ENCODE assay signal across 9 cellular contexts in the genomic region with DNA sequence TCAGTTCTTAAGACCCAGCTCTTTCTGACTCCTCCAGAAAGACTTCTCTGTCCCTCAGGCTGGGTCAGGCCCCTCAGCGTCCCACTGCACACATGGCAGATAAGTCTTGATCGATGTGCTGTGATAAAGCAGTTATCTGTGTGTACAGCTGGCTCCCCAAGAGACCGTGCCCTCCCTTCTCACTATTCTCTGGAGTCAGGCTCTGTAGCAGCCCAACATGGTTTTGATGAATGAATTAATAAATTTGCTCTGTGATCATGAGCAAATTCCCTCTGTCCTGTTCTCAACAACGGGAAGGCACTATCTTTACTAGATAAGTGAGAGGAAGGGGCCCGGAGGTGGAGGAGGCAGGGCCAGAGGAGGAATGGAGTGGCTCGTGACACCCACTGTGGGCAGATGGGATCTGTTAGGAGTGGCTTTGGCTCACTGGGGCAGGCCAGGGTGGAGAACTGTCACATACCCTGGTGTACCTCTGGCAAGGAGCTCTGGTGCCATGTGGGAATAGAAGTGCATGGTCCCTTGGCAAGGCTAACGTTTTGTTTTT. TPM values are rescaled to one million over a fixed set of nuclear protein-coding genes. Genes with fewer than 3 reads are reported as not detected.
DNase-seq lines count a peak whose midpoint lies in the region; ATAC-seq, FAIRE-seq and TF ChIP-seq lines count a peak whose summit lies in the region.
"Had no signal": no experiment of that assay in that cellular context is flagged by ENCODE, and none has a peak within 500 bp of the region (broad histone marks: within the 10 kb centered on the region; RNA-seq: fewer than 3 reads in every experiment).

No MANE protein-coding gene starts in this region.

- H3K9ac ChIP-seq in HepG2 (ENCODE audit: insufficient read depth, low read depth, low read length) (peak overlapping the region; percentile 63), subcutaneous abdominal adipose tissue (ENCODE audit: low read length in 5 of 5) (peak overlapping the region in 2 of 5 donors; percentile 46 to 63)

- peak overlapping the region; percentile 93 for H3K4me2 ChIP-seq in HepG2 (ENCODE audit: low read depth, low read length)

- no peaks in the 10 kb centered on the region for H4K20me1 ChIP-seq in HepG2 (ENCODE audit: insufficient read depth, low read length)

- no peak for TF ChIP-seq CTCF in HepG2 (CRISPR knock-in tag; IDR thresholded peaks at IDR 0.05)

- H3K4me1 Mint-ChIP-seq in T-helper 1 cell treated with Interleukin-12 subunit alpha and Interleukin-12 subunit beta and Interleukin-4 antibody, amounts not matched to agents 30 μg/mL and 1 μg/mL, for 36 hours (ENCODE audit: low read depth): peaks cover 56% of the 10 kb centered on the region
- H3K4me1 Mint-ChIP-seq in activated naive CD8-positive, alpha-beta T cell treated with anti-CD3 and anti-CD28 coated beads, Interleukin-2, amount 50 U/mL, for 24 hours: peaks cover 70% of the 10 kb centered on the region

- TF ChIP-seq RAD21 in HepG2 (CRISPR knock-in tag; IDR thresholded peaks at IDR 0.05): no peak

- no peak for DNase-seq in T-helper 1 cell
- no peak for DNase-seq in activated naive CD8-positive, alpha-beta T cell treated with anti-CD3 and anti-CD28 coated beads, Interleukin-2, amount 50 U/mL, for 24 hours
- no peak for DNase-seq in HepG2 (ENCODE audit: low spot score)
- DNase-seq in middle frontal gyrus (ENCODE audit: extremely low spot score, low spot score): no peak
- DNase-seq: stimulated activated CD4-positive, alpha-beta T cell treated with anti-CD3 and anti-CD28 coated beads, Interleukin-2, amount 100 ng/mL, for 48 hours had no signal

- no peaks in the 10 kb centered on the region for H3K9me3 Mint-ChIP-seq in T-helper 1 cell treated with Interleukin-12 subunit alpha and Interleukin-12 subunit beta and Interleukin-4 antibody, amounts not matched to agents 30 μg/mL and 1 μg/mL, for 36 hours
- H3K9me3 Mint-ChIP-seq in activated naive CD8-positive, alpha-beta T cell treated with anti-CD3 and anti-CD28 coated beads, Interleukin-2, amount 50 U/mL, for 24 hours: no peaks in the 10 kb centered on the region

- intact Hi-C loops in HepG2 (cut with micrococcal nuclease; ENCODE audit: unreplicated experiment): loop anchor here (2.0 kb wide), 2 partner anchors 17 to 19 kb away; no protein-coding TSS in a partner anchor

- H3K4me3 ChIP-seq in HepG2 (replicated peaks in 1 of 3; ENCODE audit: insufficient read depth in 1 of 3, low read depth in 2 of 3, low read length in 3 of 3) (peak overlapping the region; percentile 43 to 62 (median 61); a peak in 5 of 6 replicates), subcutaneous abdominal adipose tissue (ENCODE audit: low read depth in 1 of 5, low read length in 5 of 5) (peak overlapping the region in 1 of 5 donors; percentile 19)

- H3K79me2 ChIP-seq in HepG2 (ENCODE audit: insufficient read depth, low read length): no peaks in the 10 kb centered on the region

- H3K27ac Mint-ChIP-seq in T-helper 1 cell treated with Interleukin-12 subunit alpha and Interleukin-12 subunit beta and Interleukin-4 antibody, amounts not matched to agents 30 μg/mL and 1 μg/mL, for 36 hours: peak overlapping the region; percentile 89
- H3K27ac Mint-ChIP-seq in activated naive CD8-positive, alpha-beta T cell treated with anti-CD3 and anti-CD28 coated beads, Interleukin-2, amount 50 U/mL, for 24 hours: peak overlapping the region; percentile 17

- H3K4me3 Mint-ChIP-seq in T-helper 1 cell treated with Interleukin-12 subunit alpha and Interleukin-12 subunit beta and Interleukin-4 antibody, amounts not matched to agents 30 μg/mL and 1 μg/mL, for 36 hours: no peak overlapping the region
- H3K4me3 Mint-ChIP-seq in activated naive CD8-positive, alpha-beta T cell treated with anti-CD3 and anti-CD28 coated beads, Interleukin-2, amount 50 U/mL, for 24 hours: no peak overlapping the region

- H2AFZ ChIP-seq in HepG2 (ENCODE audit: low read length): no peak overlapping the region

- H3K27ac ChIP-seq in HepG2 (ENCODE audit: extremely low read length, insufficient read depth, low read length) (peak overlapping the region; percentile 81), subcutaneous abdominal adipose tissue (ENCODE audit: low read depth, low read length) (peak overlapping the region; percentile 94)

- POLR2A ChIA-PET in HepG2 (lab: Yijun Ruan, JAX): interaction anchor here (0.8 to 8.5 kb wide), 20 partner anchors 10 to 386 kb away, joined by 3 to 97 read pairs (median 9); a partner anchor contains a TSS

- no peak for ATAC-seq in activated naive CD8-positive, alpha-beta T cell treated with anti-CD3 and anti-CD28 coated beads, Interleukin-2, amount 50 U/mL, for 24 hours
- ATAC-seq in HepG2 (peak; percentile 47; the same call in 2 of the 3 replicates), GM19324 (IDR thresholded peaks at IDR 0.05; ENCODE audit: low FRiP score, unreplicated experiment) (no peak), HG03135 (IDR thresholded peaks at IDR 0.05; ENCODE audit: unreplicated experiment) (no peak)

- H3K27me3 ChIP-seq in HepG2 (ENCODE audit: control insufficient read depth in 1 of 2, insufficient read depth in 2 of 2, low read length in 2 of 2) (no peaks in the 10 kb centered on the region), subcutaneous abdominal adipose tissue (ENCODE audit: control insufficient read depth in 5 of 5, insufficient read depth in 4 of 5, low read length in 5 of 5) (no peaks in the 10 kb centered on the region)

- BruUV-seq in HepG2 (replicated peaks; lab: Mats Ljungman, UMichigan): TSS peak; percentile 65

- peaks cover 10% of the 10 kb centered on the region for H3K36me3 Mint-ChIP-seq in T-helper 1 cell treated with Interleukin-12 subunit alpha and Interleukin-12 subunit beta and Interleukin-4 antibody, amounts not matched to agents 30 μg/mL and 1 μg/mL, for 36 hours (ENCODE audit: low read depth)
- H3K36me3 Mint-ChIP-seq in activated naive CD8-positive, alpha-beta T cell treated with anti-CD3 and anti-CD28 coated beads, Interleukin-2, amount 50 U/mL, for 24 hours (ENCODE audit: low read depth): no peaks in the 10 kb centered on the region

- TF ChIP-seq POLR2A in HepG2 (IDR thresholded peaks at IDR 0.05; ENCODE audit: insufficient read depth in 1 of 2, low read depth in 2 of 2, low read length in 2 of 2): no peak

- TF ChIP-seq EP300 in HepG2 (IDR thresholded peaks at IDR 0.05; ENCODE audit: low read depth in 2 of 2, low read length in 2 of 2) (no peak), HepG2 (CRISPR knock-in tag; IDR thresholded peaks at IDR 0.05; ENCODE audit: borderline replicate concordance) (no peak)

- WGBS in HepG2 (ENCODE audit: low lambda C conversion rate): 35% methylated on average over 7 of the region's 7 CpGs

- CTCF ChIA-PET in HepG2 (lab: Yijun Ruan, JAX; ENCODE audit: low intra/inter-chr PET ratio, low total read pairs): interaction anchor here (0.7 kb wide), 1 partner anchor 8 kb away, joined by 3 read pairs; no protein-coding TSS in a partner anchor

- in situ Hi-C loops in HepG2 (cut with HindIII; ENCODE audit: extremely low pct_ligation_motif_present, low pct_unique_long_range_greater_than_20kb): no loop called here

- H3K27me3 Mint-ChIP-seq in T-helper 1 cell treated with Interleukin-12 subunit alpha and Interleukin-12 subunit beta and Interleukin-4 antibody, amounts not matched to agents 30 μg/mL and 1 μg/mL, for 36 hours (ENCODE audit: low read depth): no peaks in the 10 kb centered on the region
- H3K27me3 Mint-ChIP-seq in activated naive CD8-positive, alpha-beta T cell treated with anti-CD3 and anti-CD28 coated beads, Interleukin-2, amount 50 U/mL, for 24 hours: no peaks in the 10 kb centered on the region

- no peak for FAIRE-seq in HepG2 (lab: Jason Lieb, UNC)

- H3K4me1 ChIP-seq in HepG2 (ENCODE audit: insufficient read depth, low read length): peaks cover 80% of the 10 kb centered on the region
- peaks cover 4 to 51% (median 40%) of the 10 kb centered on the region in 5 donors for H3K4me1 ChIP-seq in subcutaneous abdominal adipose tissue (ENCODE audit: control insufficient read depth in 5 of 5, insufficient read depth in 5 of 5, low read length in 5 of 5)

- H3K36me3 ChIP-seq in HepG2 (replicated peaks in 1 of 2; ENCODE audit: control insufficient read depth in 1 of 2, insufficient read depth in 2 of 2, low read length in 2 of 2) (no peaks in the 10 kb centered on the region), subcutaneous abdominal adipose tissue (ENCODE audit: control insufficient read depth in 5 of 5, insufficient read depth in 5 of 5, low read length in 5 of 5) (no peaks in the 10 kb centered on the region)

- no peaks in the 10 kb centered on the region for H3K9me3 ChIP-seq in HepG2 (ENCODE audit: low read length)
- peaks cover 7 to 20% (median 15%) of the 10 kb centered on the region in 5 donors for H3K9me3 ChIP-seq in subcutaneous abdominal adipose tissue (ENCODE audit: control insufficient read depth in 5 of 5, low read length in 5 of 5)

RNA-seq across cellular contexts. Expression of a gene that starts 48.3 kb away (rescaled TPM):
- 21.8 and 32.5 TPM in 2 replicates for total RNA-seq in HepG2 (2016; rRNA removed; fragmentation: Illumina TruSeq; extraction: Trizol)
- total RNA-seq in HepG2 (2016; cell fraction: cytosol; rRNA removed; fragmentation: Illumina TruSeq; extraction: Trizol; ENCODE audit: low read depth): 10.9 and 11.1 TPM in 2 replicates
- 20.7 and 30.7 TPM in 2 replicates for total RNA-seq in HepG2 (2016; cell fraction: insoluble cytoplasmic fraction; rRNA removed; fragmentation: Illumina TruSeq; extraction: Trizol)
- total RNA-seq in HepG2 (2016; cell fraction: membrane; rRNA removed; fragmentation: Illumina TruSeq; extraction: Trizol): 45.2 and 45.6 TPM in 2 replicates
- 28.9 and 31.5 TPM in 2 replicates for total RNA-seq in HepG2 (2016; cell fraction: nucleus; rRNA removed; fragmentation: Illumina TruSeq; extraction: Trizol)
- polyA plus RNA-seq in HepG2 (2011; rRNA removed): 11.2 and 12.5 TPM in 2 replicates
- 6.8 and 9.1 TPM in 2 replicates for polyA plus RNA-seq in HepG2 (2011; cell fraction: cytosol; rRNA removed)
- 13.5 and 16.7 TPM in 2 replicates for polyA plus RNA-seq in HepG2 (2011; cell fraction: nucleus; rRNA removed)
- 52.4 and 60.8 TPM in 2 replicates for polyA plus RNA-seq in HepG2 (2012)
- polyA plus RNA-seq in HepG2 (2016; cell fraction: cytosol; fragmentation: Illumina TruSeq; extraction: Trizol; ENCODE audit: low read depth): 10.6 and 12.4 TPM in 2 replicates
- polyA plus RNA-seq in HepG2 (2016; cell fraction: insoluble cytoplasmic fraction; fragmentation: Illumina TruSeq; extraction: Trizol; ENCODE audit: low read depth): 78.1 and 90.4 TPM in 2 replicates
- polyA plus RNA-seq in HepG2 (2016; cell fraction: membrane; fragmentation: Illumina TruSeq; extraction: Trizol; ENCODE audit: low read depth): 44.3 and 47.5 TPM in 2 replicates
- polyA plus RNA-seq in HepG2 (2016; cell fraction: nucleus; fragmentation: Illumina TruSeq; extraction: Trizol; ENCODE audit: insufficient read depth, low read depth): 95.3 and 99.0 TPM in 2 replicates
- 3.9 and 12.4 TPM in 2 replicates for polyA minus RNA-seq in HepG2 (2011; rRNA and poly(A)+ RNA removed; ENCODE audit: low replicate concordance)
- polyA minus RNA-seq in HepG2 (2011; cell fraction: cytosol; rRNA and poly(A)+ RNA removed): 25.5 and 27.1 TPM in 2 replicates
- polyA minus RNA-seq in HepG2 (2011; cell fraction: nucleus; rRNA and poly(A)+ RNA removed): 10.1 and 12.1 TPM in 2 replicates
